In genomic region chr17:18638357-18638756, GRCh38 we compare ENCODE assay signal across 18 cellular contexts. TPM values are rescaled to one million over a fixed set of nuclear protein-coding genes. Genes with fewer than 3 reads are reported as not detected.
"Had no signal": no experiment of that assay in that cellular context is flagged by ENCODE, and none has a peak within 500 bp of the region (broad histone marks: within the 10 kb centered on the region; RNA-seq: fewer than 3 reads in every experiment).

No MANE protein-coding gene starts in this region.

RNA-seq across cellular contexts. Expression of gene TBC1D28, which starts 5.8 kb away (rescaled TPM):
- total RNA-seq: activated B cell treated with CpG ODN at 0.5 μM for 24 hours; activated CD4-positive, alpha-beta memory T cell treated with anti-CD3 and anti-CD28 coated beads for 36 hours; activated CD4-positive, alpha-beta T cell treated with anti-CD3 and anti-CD28 coated beads, Interleukin-2, amount 10 ng/mL, durations not matched to agents 24 days and 14 days; activated CD8-positive, alpha-beta memory T cell treated with anti-CD3 and anti-CD28 coated beads for 36 hours; activated CD8-positive, alpha-beta T cell treated with anti-CD3 and anti-CD28 coated beads for 36 hours; activated naive CD4-positive, alpha-beta T cell treated with anti-CD3 and anti-CD28 coated beads for 36 hours; activated naive CD4-positive, alpha-beta T cell treated with anti-CD3 and anti-CD28 coated beads, Interleukin-2, amount 50 U/mL, for 72 hours; activated naive CD8-positive, alpha-beta T cell treated with anti-CD3 and anti-CD28 coated beads for 36 hours; activated T-cell treated with anti-CD3 and anti-CD28 coated beads, Interleukin-2, amount 50 U/mL, for 4 hours; activated T-cell treated with anti-CD3 and anti-CD28 coated beads, Interleukin-2, amount 50 U/mL, for 72 hours; activated T-helper 17 cell treated with anti-CD3 and anti-CD28 coated beads, Interleukin-2, amount 50 U/mL, for 72 hours; adrenal gland; aorta; cardiac septum; cerebellum; T-helper 1 cell treated with Interleukin-12 subunit alpha and Interleukin-12 subunit beta and Interleukin-4 antibody, amounts not matched to agents 30 ng/mL and 1 ng/mL, for 36 hours; T-helper 17 cell; T-helper 2 cell treated with Interferon-gamma antibody and Interleukin-4, amounts not matched to agents 100 ng/mL and 5 ng/mL, for 36 hours had no signal
- polyA plus RNA-seq: adrenal gland, aorta had no signal
